Comparison of ENCODE assay signal across 39 cellular contexts in the genomic region with DNA sequence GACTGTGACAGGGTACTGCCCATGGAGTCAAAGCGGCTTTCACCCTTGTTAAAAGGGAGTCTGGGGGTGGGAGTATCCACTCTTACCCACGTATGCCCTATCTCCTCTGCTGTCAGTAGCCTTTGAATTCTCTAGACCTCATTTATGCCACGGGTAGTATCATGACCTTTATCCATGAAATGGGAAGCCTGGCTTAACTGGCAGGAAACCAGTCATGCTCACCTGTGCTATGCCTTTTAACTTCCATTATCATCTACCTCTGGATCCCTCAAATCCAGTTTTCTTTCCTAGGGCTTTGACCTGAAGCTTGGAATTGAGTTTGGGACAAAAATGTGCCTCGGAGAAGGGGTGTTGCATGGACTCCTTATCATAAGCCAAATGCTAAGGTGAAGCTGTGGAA. TPM values are rescaled to one million over a fixed set of nuclear protein-coding genes. Genes with fewer than 3 reads are reported as not detected.
"Had no signal": no experiment of that assay in that cellular context is flagged by ENCODE, and none has a peak within 500 bp of the region (broad histone marks: within the 10 kb centered on the region; RNA-seq: fewer than 3 reads in every experiment).

No MANE protein-coding gene starts in this region.

- H3K4me3 ChIP-seq: ascending aorta, cardiac muscle cell, colonic mucosa had no signal

- ATAC-seq: activated CD8-positive, alpha-beta T cell treated with anti-CD3 and anti-CD28 coated beads for 36 hours; activated naive CD4-positive, alpha-beta T cell treated with anti-CD3 and anti-CD28 coated beads, Interleukin-2, amount 50 U/mL, for 72 hours; activated naive CD8-positive, alpha-beta T cell treated with anti-CD3 and anti-CD28 coated beads, Interleukin-2, amount 50 U/mL, for 24 hours; activated T-cell treated with anti-CD3 and anti-CD28 coated beads, Interleukin-2, amount 50 U/mL, for 4 hours; activated T-cell treated with anti-CD3 and anti-CD28 coated beads, Interleukin-2, amount 50 U/mL, for 72 hours; activated T-helper 17 cell treated with anti-CD3 and anti-CD28 coated beads, Interleukin-2, amount 50 U/mL, for 72 hours had no signal

- H3K9me3 ChIP-seq: ascending aorta, colonic mucosa had no signal

- FAIRE-seq: bronchial epithelial cell, TTC549 had no signal

- H3K27me3 Mint-ChIP-seq: activated naive CD8-positive, alpha-beta T cell treated with anti-CD3 and anti-CD28 coated beads, Interleukin-2, amount 10 ng/mL, durations not matched to agents 7 days and 5 days had no signal

- H3K4me3 Mint-ChIP-seq: activated B cell treated with CpG ODN at 0.5 μM for 24 hours; activated CD4-positive, alpha-beta memory T cell treated with anti-CD3 and anti-CD28 coated beads for 36 hours; activated CD8-positive, alpha-beta T cell treated with anti-CD3 and anti-CD28 coated beads for 36 hours; activated naive CD4-positive, alpha-beta T cell treated with anti-CD3 and anti-CD28 coated beads for 36 hours; activated naive CD8-positive, alpha-beta T cell treated with anti-CD3 and anti-CD28 coated beads, Interleukin-2, amount 10 ng/mL, durations not matched to agents 7 days and 5 days; activated naive CD8-positive, alpha-beta T cell treated with anti-CD3 and anti-CD28 coated beads, Interleukin-2, amount 50 U/mL, for 24 hours; activated T-cell treated with anti-CD3 and anti-CD28 coated beads, Interleukin-2, amount 50 U/mL, for 4 hours; activated T-cell treated with anti-CD3 and anti-CD28 coated beads, Interleukin-2, amount 50 U/mL, for 72 hours; activated T-helper 1 cell treated with anti-CD3 and anti-CD28 coated beads, Interleukin-12 subunit alpha, Interleukin-12 subunit beta, Interleukin-2, Interleukin-4 antibody, amounts not matched to agents 30 ng/mL and 10 ng/mL and 1 ng/mL, durations not matched to agents 14 hours and 24 hours and 36 hours; activated T-helper 17 cell treated with anti-CD3 and anti-CD28 coated beads, Interleukin-2, amount 50 U/mL, for 72 hours; brain; central memory CD8-positive, alpha-beta T cell; T-helper 1 cell treated with Interleukin-12 subunit alpha and Interleukin-12 subunit beta and Interleukin-4 antibody, amounts not matched to agents 30 μg/mL and 1 μg/mL, for 36 hours; T-helper 2 cell treated with Interferon-gamma antibody and Interleukin-4, amounts not matched to agents 5 μg/mL and 100 μg/mL, for 36 hours had no signal

- H3K4me1 Mint-ChIP-seq: activated naive CD8-positive, alpha-beta T cell treated with anti-CD3 and anti-CD28 coated beads, Interleukin-2, amount 10 ng/mL, durations not matched to agents 7 days and 5 days; activated naive CD8-positive, alpha-beta T cell treated with anti-CD3 and anti-CD28 coated beads, Interleukin-2, amount 50 U/mL, for 24 hours; activated T-helper 17 cell treated with anti-CD3 and anti-CD28 coated beads, Interleukin-2, amount 50 U/mL, for 72 hours; central memory CD8-positive, alpha-beta T cell had no signal

- H3K36me3 ChIP-seq: ascending aorta, cardiac muscle cell, colonic mucosa had no signal

- H3K9me3 Mint-ChIP-seq: activated CD4-positive, alpha-beta memory T cell treated with anti-CD3 and anti-CD28 coated beads for 36 hours; activated CD8-positive, alpha-beta T cell treated with anti-CD3 and anti-CD28 coated beads for 36 hours; activated naive CD4-positive, alpha-beta T cell treated with anti-CD3 and anti-CD28 coated beads, Interleukin-2, amount 50 U/mL, for 72 hours; activated naive CD8-positive, alpha-beta T cell treated with anti-CD3 and anti-CD28 coated beads, Interleukin-2, amount 50 U/mL, for 24 hours; activated T-cell treated with anti-CD3 and anti-CD28 coated beads, Interleukin-2, amount 50 U/mL, for 4 hours; activated T-cell treated with anti-CD3 and anti-CD28 coated beads, Interleukin-2, amount 50 U/mL, for 72 hours; activated T-helper 1 cell treated with anti-CD3 and anti-CD28 coated beads, Interleukin-12 subunit alpha, Interleukin-12 subunit beta, Interleukin-2, Interleukin-4 antibody, amounts not matched to agents 30 ng/mL and 10 ng/mL and 1 ng/mL, durations not matched to agents 14 hours and 24 hours and 36 hours; activated T-helper 17 cell treated with anti-CD3 and anti-CD28 coated beads, Interleukin-2, amount 50 U/mL, for 72 hours; central memory CD8-positive, alpha-beta T cell; T-helper 1 cell treated with Interleukin-12 subunit alpha and Interleukin-12 subunit beta and Interleukin-4 antibody, amounts not matched to agents 30 μg/mL and 1 μg/mL, for 36 hours had no signal

- H3K27ac ChIP-seq: ascending aorta, cardiac muscle cell, colonic mucosa, VCaP had no signal

- H3K27me3 ChIP-seq: ascending aorta, cardiac muscle cell, colonic mucosa had no signal

- H3K27ac Mint-ChIP-seq: activated B cell treated with CpG ODN at 0.5 μM for 24 hours; activated CD4-positive, alpha-beta memory T cell treated with anti-CD3 and anti-CD28 coated beads for 36 hours; activated CD8-positive, alpha-beta T cell treated with anti-CD3 and anti-CD28 coated beads for 36 hours; activated naive CD4-positive, alpha-beta T cell treated with anti-CD3 and anti-CD28 coated beads for 36 hours; activated naive CD4-positive, alpha-beta T cell treated with anti-CD3 and anti-CD28 coated beads, Interleukin-2, amount 50 U/mL, for 72 hours; activated naive CD8-positive, alpha-beta T cell treated with anti-CD3 and anti-CD28 coated beads, Interleukin-2, amount 10 ng/mL, durations not matched to agents 7 days and 5 days; activated naive CD8-positive, alpha-beta T cell treated with anti-CD3 and anti-CD28 coated beads, Interleukin-2, amount 50 U/mL, for 24 hours; activated T-cell treated with anti-CD3 and anti-CD28 coated beads, Interleukin-2, amount 50 U/mL, for 72 hours; activated T-helper 1 cell treated with anti-CD3 and anti-CD28 coated beads, Interleukin-12 subunit alpha, Interleukin-12 subunit beta, Interleukin-2, Interleukin-4 antibody, amounts not matched to agents 30 ng/mL and 10 ng/mL and 1 ng/mL, durations not matched to agents 14 hours and 24 hours and 36 hours; activated T-helper 17 cell treated with anti-CD3 and anti-CD28 coated beads, Interleukin-2, amount 50 U/mL, for 72 hours; brain; T-helper 1 cell treated with Interleukin-12 subunit alpha and Interleukin-12 subunit beta and Interleukin-4 antibody, amounts not matched to agents 30 μg/mL and 1 μg/mL, for 36 hours; T-helper 2 cell treated with Interferon-gamma antibody and Interleukin-4, amounts not matched to agents 5 μg/mL and 100 μg/mL, for 36 hours had no signal

- H3K4me1 ChIP-seq: ascending aorta, colonic mucosa had no signal

- DNase-seq: activated B cell treated with CpG ODN at 0.5 μM for 24 hours; activated CD4-positive, alpha-beta memory T cell treated with anti-CD3 and anti-CD28 coated beads for 36 hours; activated CD4-positive, alpha-beta T cell treated with anti-CD3 and anti-CD28 coated beads for 48 hours; activated CD4-positive, alpha-beta T cell treated with anti-CD3 and anti-CD28 coated beads, Interleukin-2, amount 50 U/mL, for 1 hour; activated CD4-positive, alpha-beta T cell treated with anti-CD3 and anti-CD28 coated beads, Interleukin-2, amount 50 U/mL, for 4 hours; activated CD4-positive, CD25-positive, alpha-beta regulatory T cell treated with anti-CD3 and anti-CD28 coated beads, Interleukin-2, amount 50 U/mL, for 72 hours; activated CD8-positive, alpha-beta memory T cell treated with anti-CD3 and anti-CD28 coated beads, Interleukin-2, amount 50 U/mL, for 4 hours; activated CD8-positive, alpha-beta T cell treated with anti-CD3 and anti-CD28 coated beads for 36 hours; activated effector memory CD4-positive, alpha-beta T cell treated with anti-CD3 and anti-CD28 coated beads, Interleukin-2, amount 50 U/mL, for 16 hours; activated gamma-delta T cell treated with Interleukin-2 at 50 U/mL for 16 hours; activated naive CD4-positive, alpha-beta T cell; activated naive CD4-positive, alpha-beta T cell treated with anti-CD3 and anti-CD28 coated beads for 36 hours; activated naive CD4-positive, alpha-beta T cell treated with anti-CD3 and anti-CD28 coated beads, Interleukin-2, amount 50 U/mL, for 16 hours; activated naive CD8-positive, alpha-beta T cell treated with anti-CD3 and anti-CD28 coated beads, Interleukin-2, amount 10 ng/mL, durations not matched to agents 7 days and 5 days; activated naive CD8-positive, alpha-beta T cell treated with anti-CD3 and anti-CD28 coated beads, Interleukin-2, amount 50 U/mL, for 24 hours; activated T-cell treated with anti-CD3 and anti-CD28 coated beads for 4 hours; activated T-cell treated with anti-CD3 and anti-CD28 coated beads, Interleukin-2, amount 50 U/mL, for 1 hour; activated T-cell treated with anti-CD3 and anti-CD28 coated beads, Interleukin-2, amount 50 U/mL, for 4 hours; activated T-cell treated with anti-CD3 and anti-CD28 coated beads, Interleukin-2, amount 50 U/mL, for 72 hours; amygdala; anterior cingulate cortex; caudate nucleus; cerebellar nuclear complex; colonic mucosa; T-helper 2 cell; T-helper 9 cell had no signal

- H3K36me3 Mint-ChIP-seq: activated CD4-positive, alpha-beta memory T cell treated with anti-CD3 and anti-CD28 coated beads for 36 hours had no signal

RNA-seq across cellular contexts. Expression of a gene that starts 30.0 kb away (rescaled TPM):
- total RNA-seq: activated B cell treated with CpG ODN at 0.5 μM for 24 hours, ascending aorta, cardiac muscle cell, chondrocyte had no signal
- polyA plus RNA-seq: cardiac muscle cell had no signal
